1 cellular context compared by ENCODE assay signal in the genomic region with DNA sequence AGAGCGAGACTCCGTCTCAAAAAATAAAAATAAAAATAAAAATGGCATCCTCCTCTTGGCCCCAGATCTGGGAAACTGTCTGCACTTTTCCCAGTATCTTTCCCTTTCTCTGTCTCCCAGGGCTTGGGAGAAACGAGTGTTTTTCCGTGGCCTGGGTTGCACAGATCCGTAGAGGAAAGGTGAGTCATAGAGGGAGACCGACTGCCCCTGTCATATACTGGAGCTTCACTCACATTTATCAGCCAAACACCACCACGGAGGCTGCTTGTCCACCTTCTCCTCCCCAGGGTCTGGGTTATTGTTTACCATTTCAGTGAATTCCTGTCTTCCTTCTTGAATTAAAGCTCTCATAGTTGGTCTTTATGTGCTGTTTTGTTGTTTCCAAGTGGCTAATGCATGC.
A peak's percentile ranks its signal among the peaks of the same experiment; 100 is the strongest.
TF ChIP-seq lines count a peak whose summit lies in the region.

No MANE protein-coding gene starts in this region.

TF ChIP-seq in K562, 482 proteins besides CTCF, POLR2A, EP300 and RAD21 (continued from another document):
- TF ChIP-seq JUND (IDR thresholded peaks at IDR 0.05; ENCODE audit: borderline replicate concordance, low read depth, low read length) (peak; percentile 63; the same call in 1 of the 2 replicates), JUND (tag; IDR thresholded peaks at IDR 0.05; ENCODE audit: borderline replicate concordance, low read depth, low read length) (no peak; the same call in 2 of the 3 replicates), ZKSCAN3 (CRISPR knock-in tag; IDR thresholded peaks at IDR 0.05) (no peak), ZNF699 (CRISPR knock-in tag; IDR thresholded peaks at IDR 0.05; ENCODE audit: insufficient replicate concordance) (no peak), RBM34 (IDR thresholded peaks at IDR 0.05; ENCODE audit: borderline replicate concordance, insufficient read depth, low read length) (no peak), ZNF75A (CRISPR knock-in tag; IDR thresholded peaks at IDR 0.05) (no peak), POLR2AphosphoS2 (IDR thresholded peaks at IDR 0.05; ENCODE audit: low read length) (no peak), ZBTB49 (CRISPR knock-in tag; IDR thresholded peaks at IDR 0.05; ENCODE audit: borderline replicate concordance) (no peak), ZBTB7A (IDR thresholded peaks at IDR 0.05; ENCODE audit: borderline replicate concordance, control insufficient read depth, low read depth, low read length) (no peak), HNRNPH1 (optimal IDR thresholded peaks at IDR 0.05; ENCODE audit: low read depth, low read length) (no peak)
- TF ChIP-seq, protein P1, sequence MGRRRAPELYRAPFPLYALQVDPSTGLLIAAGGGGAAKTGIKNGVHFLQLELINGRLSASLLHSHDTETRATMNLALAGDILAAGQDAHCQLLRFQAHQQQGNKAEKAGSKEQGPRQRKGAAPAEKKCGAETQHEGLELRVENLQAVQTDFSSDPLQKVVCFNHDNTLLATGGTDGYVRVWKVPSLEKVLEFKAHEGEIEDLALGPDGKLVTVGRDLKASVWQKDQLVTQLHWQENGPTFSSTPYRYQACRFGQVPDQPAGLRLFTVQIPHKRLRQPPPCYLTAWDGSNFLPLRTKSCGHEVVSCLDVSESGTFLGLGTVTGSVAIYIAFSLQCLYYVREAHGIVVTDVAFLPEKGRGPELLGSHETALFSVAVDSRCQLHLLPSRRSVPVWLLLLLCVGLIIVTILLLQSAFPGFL (CRISPR knock-in tag; IDR thresholded peaks at IDR 0.05): no peak
- TF ChIP-seq, protein P2, sequence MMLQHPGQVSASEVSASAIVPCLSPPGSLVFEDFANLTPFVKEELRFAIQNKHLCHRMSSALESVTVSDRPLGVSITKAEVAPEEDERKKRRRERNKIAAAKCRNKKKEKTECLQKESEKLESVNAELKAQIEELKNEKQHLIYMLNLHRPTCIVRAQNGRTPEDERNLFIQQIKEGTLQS (IDR thresholded peaks at IDR 0.05): peak; percentile 47; the same call in 1 of the 2 replicates
- TF ChIP-seq, protein P2 (CRISPR knock-in tag; conservative IDR thresholded peaks at IDR 0.05): no peak
TF ChIP-seq in K562: peak in this region for 3.
